1 cellular context compared by ENCODE assay signal in genomic region chr12:52728374-52728773, GRCh38.
TF ChIP-seq lines count a peak whose summit lies in the region.

No MANE protein-coding gene starts in this region.

TF ChIP-seq in K562, 482 proteins besides CTCF, POLR2A, EP300 and RAD21:
- TF ChIP-seq ZBTB40 (IDR thresholded peaks at IDR 0.05) (no peak), ZBTB40 (CRISPR knock-in tag; IDR thresholded peaks at IDR 0.05) (no peak), ZNF436 (CRISPR knock-in tag; IDR thresholded peaks at IDR 0.05) (no peak), IRF9 (tag; IDR thresholded peaks at IDR 0.05) (no peak), NFIX (CRISPR knock-in tag; IDR thresholded peaks at IDR 0.05; ENCODE audit: low read depth) (no peak), SNRNP70 (optimal IDR thresholded peaks at IDR 0.05; ENCODE audit: low read depth, low read length) (no peak), ZNF407 (IDR thresholded peaks at IDR 0.05; ENCODE audit: low read depth) (no peak), SMARCA5 (IDR thresholded peaks at IDR 0.05) (no peak), CGGBP1 (CRISPR knock-in tag; IDR thresholded peaks at IDR 0.05) (no peak), ARHGAP35 (IDR thresholded peaks at IDR 0.05; ENCODE audit: partially characterized antibody) (no peak), ZFX (CRISPR knock-in tag; IDR thresholded peaks at IDR 0.05) (no peak), GTF2A2 (tag; IDR thresholded peaks at IDR 0.05) (no peak), CHD7 (IDR thresholded peaks at IDR 0.05; ENCODE audit: low read depth, low read length) (no peak), RBM15 (IDR thresholded peaks at IDR 0.05; ENCODE audit: insufficient read depth, low read length) (no peak), SRSF7 (optimal IDR thresholded peaks at IDR 0.05; ENCODE audit: low read depth, low read length) (no peak), MAZ (CRISPR knock-in tag; conservative IDR thresholded peaks at IDR 0.05 in 1 of 2, IDR thresholded peaks at IDR 0.05 in 1 of 2) (no peak), E2F5 (CRISPR knock-in tag; IDR thresholded peaks at IDR 0.05) (no peak), SMARCC2 (IDR thresholded peaks at IDR 0.05; ENCODE audit: low read depth) (no peak), SNIP1 (IDR thresholded peaks at IDR 0.05; ENCODE audit: low read depth) (no peak)
TF ChIP-seq in K562: peak in this region for 0.
